8 cellular contexts compared by ENCODE assay signal in genomic region chr5:134555889-134556311, GRCh38. TPM values are rescaled to one million over a fixed set of nuclear protein-coding genes. Genes with fewer than 3 reads are reported as not detected.
DNase-seq lines count a peak whose midpoint lies in the region; ATAC-seq and TF ChIP-seq lines count a peak whose summit lies in the region.

No MANE protein-coding gene starts in this region.

- H3K4me3 ChIP-seq in endodermal cell (ENCODE audit: low read length) (no peak overlapping the region), stomach smooth muscle (ENCODE audit: low read length in 2 of 2) (no peak overlapping the region)

- peaks cover 30% of the 10 kb centered on the region for H3K36me3 ChIP-seq in endodermal cell (ENCODE audit: control insufficient read depth, insufficient read depth, low read length)
- peaks cover 25 to 30% of the 10 kb centered on the region in 2 donors for H3K36me3 ChIP-seq in stomach smooth muscle (ENCODE audit: control insufficient read depth in 2 of 2, insufficient read depth in 2 of 2, low read length in 2 of 2)

- no peaks in the 10 kb centered on the region for H3K27me3 Mint-ChIP-seq in endodermal cell (ENCODE audit: insufficient read depth)
- no peaks in the 10 kb centered on the region for H3K27me3 Mint-ChIP-seq in nephron progenitor cell (ENCODE audit: low read depth, poor library complexity)

- 88% methylated on average over 11 of the region's 11 CpGs; no CpG with 5 or more reads in 1 of the 2 experiments for WGBS in endodermal cell (ENCODE audit: insufficient coverage in 1 of 2, insufficient read length in 1 of 2), 2 experiments

- H3K9me3 Mint-ChIP-seq in endodermal cell, result no peaks in the 10 kb centered on the region
- no peaks in the 10 kb centered on the region for H3K9me3 Mint-ChIP-seq in nephron progenitor cell

- DNase-seq in Ammon's horn (ENCODE audit: low spot score) (peak; percentile 67), NCI-H446 treated with DMSO at 0.1 percent for 48 hours (lab: John Stamatoyannopoulos, UW) (peak; percentile 92), endodermal cell (peak; percentile 80), nephron progenitor cell (peak; percentile 57), cortex of kidney (lab: John Stamatoyannopoulos, UW) (no peak)
- DNase-seq in activated CD8-positive, alpha-beta memory T cell treated with anti-CD3 and anti-CD28 coated beads for 4 hours (ENCODE audit: low read depth in 2 of 2), result peak; percentile 61 to 71

- H3K4me1 ChIP-seq in endodermal cell (ENCODE audit: control insufficient read depth, insufficient read depth, low read length) (no peaks in the 10 kb centered on the region), stomach smooth muscle (ENCODE audit: control insufficient read depth, insufficient read depth, low read length) (peaks cover 49% of the 10 kb centered on the region)

- TF ChIP-seq CTCF in endodermal cell (conservative IDR thresholded peaks at IDR 0.05), result no peak
- no peak for TF ChIP-seq CTCF in nephron progenitor cell (IDR thresholded peaks at IDR 0.05)

- ATAC-seq in GM19395 (IDR thresholded peaks at IDR 0.05; ENCODE audit: unreplicated experiment), result peak; percentile 44

- H3K4me3 Mint-ChIP-seq in endodermal cell (no peak overlapping the region), nephron progenitor cell (no peak overlapping the region)

- H3K4me1 Mint-ChIP-seq in endodermal cell (peaks cover under 1% of the 10 kb centered on the region), nephron progenitor cell (peaks cover 42% of the 10 kb centered on the region)

- H3K9me3 ChIP-seq in endodermal cell (ENCODE audit: control insufficient read depth, low read length), result no peaks in the 10 kb centered on the region
- H3K9me3 ChIP-seq in stomach smooth muscle (ENCODE audit: control insufficient read depth in 2 of 2, low read length in 2 of 2), result no peaks in the 10 kb centered on the region

- no peaks in the 10 kb centered on the region for H3K27me3 ChIP-seq in endodermal cell (ENCODE audit: control insufficient read depth, insufficient read depth, low read length, poor library complexity, severe bottlenecking)
- H3K27me3 ChIP-seq in stomach smooth muscle (ENCODE audit: control insufficient read depth in 1 of 2, insufficient read depth in 2 of 2, low read length in 2 of 2), result no peaks in the 10 kb centered on the region

- peak overlapping the region; percentile 75 for H3K27ac Mint-ChIP-seq in endodermal cell
- H3K27ac Mint-ChIP-seq in nephron progenitor cell, result no peak overlapping the region

- H3K9ac ChIP-seq in endodermal cell (ENCODE audit: extremely low read depth, low read length, poor library complexity, severe bottlenecking) (no peak overlapping the region), stomach smooth muscle (ENCODE audit: low read length in 2 of 2) (no peak overlapping the region)

- H3K27ac ChIP-seq in endodermal cell (ENCODE audit: low read depth, low read length) (no peak overlapping the region), stomach smooth muscle (ENCODE audit: low read length) (peak overlapping the region; percentile 64)

- H3K36me3 Mint-ChIP-seq in endodermal cell (ENCODE audit: low read depth) (peaks cover 41% of the 10 kb centered on the region), nephron progenitor cell (ENCODE audit: low read depth) (no peaks in the 10 kb centered on the region)

RNA-seq across cellular contexts. Expression of gene JADE2, which starts 30.4 kb away (rescaled TPM):
- 10 to 100 TPM; 33.9 to 51.9 TPM for total RNA-seq in endodermal cell
- polyA plus RNA-seq in endodermal cell (2013, experiment 1 of 2), result 4.3 TPM
- 4.5 TPM for polyA plus RNA-seq in endodermal cell (2013, experiment 2 of 2)
